1 cellular context compared by ENCODE assay signal in genomic region chr1:21961337-21961736, GRCh38.
TF ChIP-seq lines count a peak whose summit lies in the region.

No MANE protein-coding gene starts in this region.

TF ChIP-seq in SK-N-SH, 30 proteins besides CTCF, POLR2A, EP300 and RAD21:
- TF ChIP-seq CHD2 (IDR thresholded peaks at IDR 0.05; ENCODE audit: low read length, partially characterized antibody): peak; percentile 55
- TF ChIP-seq TCF12 (IDR thresholded peaks at IDR 0.05): peak; percentile 47; the same call in 1 of the 2 replicates
- TF ChIP-seq GATA2 (CRISPR knock-in tag; IDR thresholded peaks at IDR 0.05): peak; percentile 46
- no peak for TF ChIP-seq SMC3 (IDR thresholded peaks at IDR 0.05; ENCODE audit: low read depth, low read length)
- TF ChIP-seq RCOR1 (IDR thresholded peaks at IDR 0.05; ENCODE audit: low read length): peak; percentile 56
- TF ChIP-seq FOXJ3 (CRISPR knock-in tag; IDR thresholded peaks at IDR 0.05): peak; percentile 73; the same call in 1 of the 2 replicates
